19 cellular contexts compared by ENCODE assay signal in genomic region chr1:196774603-196775002, GRCh38.
DNase-seq lines count a peak whose midpoint lies in the region; ATAC-seq and TF ChIP-seq lines count a peak whose summit lies in the region.
"Had no signal": no experiment of that assay in that cellular context is flagged by ENCODE, and none has a peak within 500 bp of the region (broad histone marks: within the 10 kb centered on the region; RNA-seq: fewer than 3 reads in every experiment).

TSS of gene CFHR3 (plus strand) at chr1:196774840. CDS start at chr1:196774887, 47 bp downstream.

- H3K9me3 Mint-ChIP-seq in nephron = no peaks in the 10 kb centered on the region
- H3K9me3 Mint-ChIP-seq: activated T-cell treated with anti-CD3 and anti-CD28 coated beads, Interleukin-2, amount 50 U/mL, for 24 hours had no signal

- peaks cover 14% of the 10 kb centered on the region for H3K4me1 Mint-ChIP-seq in nephron
- H3K4me1 Mint-ChIP-seq: mesothelial cell of epicardium had no signal

- no peak within 1 kb of the TSS for H3K4me3 Mint-ChIP-seq in nephron
- H3K4me3 Mint-ChIP-seq: activated T-cell treated with anti-CD3 and anti-CD28 coated beads, Interleukin-2, amount 50 U/mL, for 24 hours; mesothelial cell of epicardium had no signal

- ATAC-seq in GM19351 (IDR thresholded peaks at IDR 0.05; ENCODE audit: unreplicated experiment) (peak; percentile 58), GM21786 (IDR thresholded peaks at IDR 0.05; ENCODE audit: unreplicated experiment) (peak; percentile 90), HG03175 (IDR thresholded peaks at IDR 0.05; ENCODE audit: unreplicated experiment) (peak; percentile 97)
- ATAC-seq: heart right ventricle had no signal

- no peak for TF ChIP-seq CTCF in nephron (IDR thresholded peaks at IDR 0.05; ENCODE audit: unreplicated experiment in 3 of 3)

- peak within 1 kb of the TSS; percentile 45 to 69 (median 69) for H3K27ac Mint-ChIP-seq in nephron
- H3K27ac Mint-ChIP-seq: activated T-cell treated with anti-CD3 and anti-CD28 coated beads, Interleukin-2, amount 50 U/mL, for 24 hours; mesothelial cell of epicardium had no signal

- no peaks in the 10 kb centered on the region for H3K27me3 Mint-ChIP-seq in nephron (ENCODE audit: low read depth)
- H3K27me3 Mint-ChIP-seq: activated T-cell treated with anti-CD3 and anti-CD28 coated beads, Interleukin-2, amount 50 U/mL, for 24 hours had no signal

- no peaks in the 10 kb centered on the region for H3K36me3 Mint-ChIP-seq in nephron (ENCODE audit: low read depth)
- H3K36me3 Mint-ChIP-seq: mesothelial cell of epicardium had no signal

- DNase-seq in NCI-H187 (lab: John Stamatoyannopoulos, UW) (no peak), DMS153 (lab: John Stamatoyannopoulos, UW) (no peak)
- DNase-seq in activated naive CD4-positive, alpha-beta T cell treated with anti-CD3 and anti-CD28 coated beads, Interleukin-2, amount 50 U/mL, for 16 hours = no peak
- DNase-seq: activated CD4-positive, alpha-beta T cell treated with anti-CD3 and anti-CD28 coated beads, Interleukin-2, amount 50 U/mL, for 4 hours; activated T-cell treated with anti-CD3 and anti-CD28 coated beads, Interleukin-2, amount 50 U/mL, for 24 hours; effector CD8-positive, alpha-beta T cell; GM23248; heart right ventricle; kidney; NCI-H1930; NCI-H526; nucleus accumbens; stimulated activated CD4-positive, alpha-beta T cell treated with anti-CD3 and anti-CD28 coated beads, Interleukin-2, amount 100 ng/mL, for 48 hours; testis had no signal
